ENCODE assay signal across 15 cellular contexts in genomic region chr5:34526682-34527305, GRCh38.
"Had no signal": no experiment of that assay in that cellular context is flagged by ENCODE, and none has a peak within 500 bp of the region (broad histone marks: within the 10 kb centered on the region; RNA-seq: fewer than 3 reads in every experiment).

No MANE protein-coding gene starts in this region.

- H3K9me3 ChIP-seq: colonic mucosa, gastrocnemius medialis, heart right ventricle, ovary, thyroid gland, vagina had no signal

- H3K27me3 ChIP-seq: colonic mucosa, gastrocnemius medialis, heart right ventricle, ovary, thyroid gland, vagina had no signal

- H3K4me1 ChIP-seq: colonic mucosa, thyroid gland, vagina had no signal

- H3K9me3 Mint-ChIP-seq: activated CD4-positive, alpha-beta memory T cell treated with anti-CD3 and anti-CD28 coated beads, Interleukin-2, amount 10 ng/mL, durations not matched to agents 7 days and 5 days; memory B cell; neural crest cell had no signal

- FAIRE-seq: islet of Langerhans had no signal

- ATAC-seq: activated CD4-positive, alpha-beta T cell treated with anti-CD3 and anti-CD28 coated beads for 36 hours; gastrocnemius medialis had no signal

- H3K4me3 ChIP-seq: colonic mucosa, gastrocnemius medialis, heart right ventricle, ovary, thyroid gland, vagina had no signal

- DNase-seq: activated CD4-positive, alpha-beta memory T cell treated with anti-CD3 and anti-CD28 coated beads, Interleukin-2, amount 10 ng/mL, durations not matched to agents 7 days and 5 days; activated CD4-positive, alpha-beta T cell treated with anti-CD3 and anti-CD28 coated beads for 36 hours; activated T-cell treated with anti-CD3 and anti-CD28 coated beads, Interleukin-2, amount 50 U/mL, for 48 hours; colonic mucosa; effector CD4-positive, alpha-beta T cell; gastrocnemius medialis; heart right ventricle; ovary; T1000; thyroid gland; WERI-Rb-1 had no signal

- H3K27ac ChIP-seq: colonic mucosa, gastrocnemius medialis, heart right ventricle, ovary, thyroid gland, vagina, WERI-Rb-1 had no signal

- H3K36me3 ChIP-seq: colonic mucosa, gastrocnemius medialis, heart right ventricle, ovary, thyroid gland, vagina, WERI-Rb-1 had no signal

- H3K27ac Mint-ChIP-seq: activated CD4-positive, alpha-beta memory T cell treated with anti-CD3 and anti-CD28 coated beads, Interleukin-2, amount 10 ng/mL, durations not matched to agents 7 days and 5 days; activated CD4-positive, alpha-beta T cell treated with anti-CD3 and anti-CD28 coated beads for 36 hours; memory B cell had no signal

- H3K36me3 Mint-ChIP-seq: memory B cell had no signal

- H3K4me1 Mint-ChIP-seq: activated CD4-positive, alpha-beta memory T cell treated with anti-CD3 and anti-CD28 coated beads, Interleukin-2, amount 10 ng/mL, durations not matched to agents 7 days and 5 days had no signal

- H3K4me3 Mint-ChIP-seq: activated CD4-positive, alpha-beta memory T cell treated with anti-CD3 and anti-CD28 coated beads, Interleukin-2, amount 10 ng/mL, durations not matched to agents 7 days and 5 days; activated CD4-positive, alpha-beta T cell treated with anti-CD3 and anti-CD28 coated beads for 36 hours; memory B cell; neural crest cell had no signal

- H3K27me3 Mint-ChIP-seq: activated CD4-positive, alpha-beta memory T cell treated with anti-CD3 and anti-CD28 coated beads, Interleukin-2, amount 10 ng/mL, durations not matched to agents 7 days and 5 days; activated CD4-positive, alpha-beta T cell treated with anti-CD3 and anti-CD28 coated beads for 36 hours; memory B cell had no signal
